Comparison of ENCODE assay signal across 19 cellular contexts in genomic region chr15:101182215-101182614, GRCh38.
DNase-seq lines count a peak whose midpoint lies in the region; ATAC-seq and TF ChIP-seq lines count a peak whose summit lies in the region.
"Had no signal": no experiment of that assay in that cellular context is flagged by ENCODE, and none has a peak within 500 bp of the region (broad histone marks: within the 10 kb centered on the region; RNA-seq: fewer than 3 reads in every experiment).

No MANE protein-coding gene starts in this region.

- H3K4me1 ChIP-seq in heart right ventricle (peaks cover 18 to 86% (median 56%) of the 10 kb centered on the region in 9 donors), right atrium auricular region (peaks cover 0 to 77% of the 10 kb centered on the region in 2 donors), adrenal gland (replicated peaks in 1 of 2) (peaks cover 3 to 21% of the 10 kb centered on the region in 2 donors)

- H3K36me3 ChIP-seq in heart right ventricle: peaks cover 0 to 63% (median 8%) of the 10 kb centered on the region in 9 donors
- peaks cover 14% of the 10 kb centered on the region for H3K36me3 ChIP-seq in right atrium auricular region
- peaks cover 0 to 9% of the 10 kb centered on the region in 2 donors for H3K36me3 ChIP-seq in adrenal gland (replicated peaks in 1 of 2)

- 75 to 85% methylated on average over 4 of the region's 4 CpGs for WGBS in heart right ventricle, 2 donors
- WGBS in adrenal gland, 4 donors: 73 to 88% (median 81%) methylated on average over 4 of the region's 4 CpGs

- H3K36me3 Mint-ChIP-seq in T-helper 17 cell (ENCODE audit: low read depth) (peaks cover 2% of the 10 kb centered on the region), immature natural killer cell (peaks cover 5 to 14% (median 6%) of the 10 kb centered on the region in 3 donors)
- peaks cover 64% of the 10 kb centered on the region for H3K36me3 Mint-ChIP-seq in stimulated activated naive CD8-positive, alpha-beta T cell treated with anti-CD3 and anti-CD28 coated beads, Interleukin-15, Interleukin-2, amounts not matched to agents 100 ng/mL and 50 ng/mL, for 24 hours (ENCODE audit: low read depth)

- H3K27ac ChIP-seq in heart right ventricle: peak overlapping the region in 6 of 10 donors; percentile 8 to 73 (median 38)
- no peak overlapping the region for H3K27ac ChIP-seq in right atrium auricular region
- no peak overlapping the region for H3K27ac ChIP-seq in adrenal gland
- H3K27ac ChIP-seq: Peyer's patch had no signal

- intact Hi-C loops in heart right ventricle (cut with DNase I) (loop anchor here in 4 of 10 donors (5.0 to 10.0 kb wide), 3 partner anchors 50 to 63 kb away; no protein-coding TSS in a partner anchor), adrenal gland (cut with DNase I) (loop anchor here in 1 of 2 donors (10.0 kb wide), 2 partner anchors 57 to 73 kb away; partner anchors contain the start of gene CHSY1)

- H3K27ac Mint-ChIP-seq in T-helper 17 cell: peak overlapping the region; percentile 19
- peak overlapping the region in 5 of 6 donors; percentile 9 to 58 (median 51) for H3K27ac Mint-ChIP-seq in immature natural killer cell
- H3K27ac Mint-ChIP-seq in stimulated activated naive CD8-positive, alpha-beta T cell treated with anti-CD3 and anti-CD28 coated beads, Interleukin-15, Interleukin-2, amounts not matched to agents 100 ng/mL and 50 ng/mL, for 24 hours: peak overlapping the region; percentile 49
- H3K27ac Mint-ChIP-seq: mesothelial cell of epicardium; stimulated activated memory B cell treated with anti-CD40 and anti-IgM and Interleukin-4, amounts not matched to agents 10 μg/mL and 1 μg/mL and 100 μg/mL, for 72 hours had no signal

- TF ChIP-seq CTCF in heart right ventricle (IDR thresholded peaks at IDR 0.05) (no peak), right atrium auricular region (IDR thresholded peaks at IDR 0.05) (no peak), adrenal gland (IDR thresholded peaks at IDR 0.05) (no peak)

- no peaks in the 10 kb centered on the region for H3K9me3 ChIP-seq in heart right ventricle
- no peaks in the 10 kb centered on the region for H3K9me3 ChIP-seq in right atrium auricular region
- H3K9me3 ChIP-seq in T-helper 17 cell (ENCODE audit: control insufficient read depth, low read length, poor library complexity, severe bottlenecking): no peaks in the 10 kb centered on the region
- no peaks in the 10 kb centered on the region for H3K9me3 ChIP-seq in adrenal gland (replicated peaks in 1 of 3)
- H3K9me3 ChIP-seq: Peyer's patch, tibial nerve had no signal

- TF ChIP-seq POLR2A in adrenal gland (IDR thresholded peaks at IDR 0.05): no peak

- H3K27me3 Mint-ChIP-seq in T-helper 17 cell (no peaks in the 10 kb centered on the region), immature natural killer cell (ENCODE audit: low read depth in 3 of 3) (peaks cover 0 to 2% (median 0%) of the 10 kb centered on the region in 3 donors)
- H3K27me3 Mint-ChIP-seq in stimulated activated naive CD8-positive, alpha-beta T cell treated with anti-CD3 and anti-CD28 coated beads, Interleukin-15, Interleukin-2, amounts not matched to agents 100 ng/mL and 50 ng/mL, for 24 hours: no peaks in the 10 kb centered on the region
- H3K27me3 Mint-ChIP-seq: stimulated activated memory B cell treated with anti-CD40 and anti-IgM and Interleukin-4, amounts not matched to agents 10 μg/mL and 1 μg/mL and 100 μg/mL, for 72 hours had no signal

- no peak for DNase-seq in heart right ventricle
- DNase-seq in right atrium auricular region (ENCODE audit: low spot score): no peak
- DNase-seq in T-helper 17 cell: no peak
- no peak for DNase-seq in immature natural killer cell
- DNase-seq in DMS79 treated with DMSO at 0.1 percent for 48 hours (lab: John Stamatoyannopoulos, UW): no peak
- no peak for DNase-seq in adrenal gland
- DNase-seq: AML-193; Calu3; Kasumi-1; NCI-H1092 treated with DMSO at 0.1 percent for 48 hours; NCI-H2081 treated with DMSO at 0.1 percent for 48 hours; NCI-H446 treated with DMSO at 0.1 percent for 48 hours; NK-92 treated with Interleukin-12 subunit alpha and Interleukin-12 subunit beta, amount 100 ng/mL, for 24 hours; Peyer's patch had no signal

- H3K4me1 Mint-ChIP-seq in T-helper 17 cell (peaks cover 22% of the 10 kb centered on the region), immature natural killer cell (peaks cover 32 to 40% of the 10 kb centered on the region in 2 donors)
- peaks cover 80% of the 10 kb centered on the region for H3K4me1 Mint-ChIP-seq in stimulated activated naive CD8-positive, alpha-beta T cell treated with anti-CD3 and anti-CD28 coated beads, Interleukin-15, Interleukin-2, amounts not matched to agents 100 ng/mL and 50 ng/mL, for 24 hours (ENCODE audit: low read depth)
- H3K4me1 Mint-ChIP-seq: mesothelial cell of epicardium had no signal

- H3K9me3 Mint-ChIP-seq in immature natural killer cell: no peaks in the 10 kb centered on the region
- H3K9me3 Mint-ChIP-seq in stimulated activated naive CD8-positive, alpha-beta T cell treated with anti-CD3 and anti-CD28 coated beads, Interleukin-15, Interleukin-2, amounts not matched to agents 100 ng/mL and 50 ng/mL, for 24 hours: no peaks in the 10 kb centered on the region
- H3K9me3 Mint-ChIP-seq: mesothelial cell of epicardium; stimulated activated memory B cell treated with anti-CD40 and anti-IgM and Interleukin-4, amounts not matched to agents 10 μg/mL and 1 μg/mL and 100 μg/mL, for 72 hours; WTC11 had no signal

- no peak overlapping the region for H3K4me3 Mint-ChIP-seq in T-helper 17 cell
- H3K4me3 Mint-ChIP-seq in immature natural killer cell: no peak overlapping the region
- no peak overlapping the region for H3K4me3 Mint-ChIP-seq in stimulated activated naive CD8-positive, alpha-beta T cell treated with anti-CD3 and anti-CD28 coated beads, Interleukin-15, Interleukin-2, amounts not matched to agents 100 ng/mL and 50 ng/mL, for 24 hours
- H3K4me3 Mint-ChIP-seq: mesothelial cell of epicardium; stimulated activated memory B cell treated with anti-CD40 and anti-IgM and Interleukin-4, amounts not matched to agents 10 μg/mL and 1 μg/mL and 100 μg/mL, for 72 hours; WTC11 had no signal

- ATAC-seq in heart right ventricle (no peak), T-helper 17 cell (no peak)
- ATAC-seq: stimulated activated memory B cell treated with anti-CD40 and anti-IgM and Interleukin-4, amounts not matched to agents 10 μg/mL and 1 μg/mL and 100 μg/mL, for 72 hours; WTC11 had no signal

- H3K27me3 ChIP-seq in heart right ventricle: no peaks in the 10 kb centered on the region
- no peaks in the 10 kb centered on the region for H3K27me3 ChIP-seq in right atrium auricular region
- no peaks in the 10 kb centered on the region for H3K27me3 ChIP-seq in adrenal gland
- H3K27me3 ChIP-seq: Peyer's patch, tibial nerve had no signal

- H3K4me3 ChIP-seq in heart right ventricle (no peak overlapping the region), right atrium auricular region (no peak overlapping the region), adrenal gland (no peak overlapping the region)
- H3K4me3 ChIP-seq: Peyer's patch, tibial nerve had no signal

Comparison
In these comparisons a context has a peak if more than half of its experiments do, and no peak if none do; other contexts are left out.
1. H3K27ac ChIP-seq: peak in heart right ventricle (6 of 10); none in right atrium auricular region (0 of 2) and adrenal gland (0 of 5).
2. Peak in every context shown above with its lines, with median percentiles within 50 percentile points of each other: H3K27ac Mint-ChIP-seq.